ENCODE assay signal across 8 cellular contexts in genomic region chr21:41766883-41767605, GRCh38. TPM values are rescaled to one million over a fixed set of nuclear protein-coding genes. Genes with fewer than 3 reads are reported as not detected.
DNase-seq lines count a peak whose midpoint lies in the region; ATAC-seq and TF ChIP-seq lines count a peak whose summit lies in the region.

Gene RIPK4 (minus strand): TSS chr21:41767052. CDS start chr21:41767041, 11 bp downstream.

- peaks cover 68 to 80% (median 77%) of the 10 kb centered on the region in 3 donors for H3K27me3 ChIP-seq in gastrocnemius medialis

- TF ChIP-seq POLR2A in gastrocnemius medialis (IDR thresholded peaks at IDR 0.05): no peak

- no peaks in the 10 kb centered on the region for H3K36me3 ChIP-seq in gastrocnemius medialis

- H3K27ac ChIP-seq in RWPE1 (peak within 1 kb of the TSS; percentile 95), gastrocnemius medialis (no peak within 1 kb of the TSS)

- TF ChIP-seq CTCF in RWPE1 (conservative IDR thresholded peaks at IDR 0.05; ENCODE audit: low read depth): no peak
- TF ChIP-seq CTCF in gastrocnemius medialis (IDR thresholded peaks at IDR 0.05 in 4 of 5, conservative IDR thresholded peaks at IDR 0.05 in 1 of 5): no peak

- peaks cover 15 to 16% of the 10 kb centered on the region in 2 donors for H3K4me1 ChIP-seq in gastrocnemius medialis

- DNase-seq in COLO829 (ENCODE audit: low spot score) (peak; percentile 91), RWPE1 (ENCODE audit: low spot score) (peak; percentile 90), gastrocnemius medialis (no peak)
- peak; percentile 38 to 59 for DNase-seq in stimulated activated CD4-positive, alpha-beta T cell treated with anti-CD3 and anti-CD28 coated beads, Interleukin-15, amount 100 ng/mL, for 48 hours (ENCODE audit: low read depth in 2 of 2)

- peaks cover 43% of the 10 kb centered on the region for H3K27me3 Mint-ChIP-seq in activated naive CD4-positive, alpha-beta T cell treated with anti-CD3 and anti-CD28 coated beads, Interleukin-2, amount 50 U/mL, for 24 hours

- POLR2A ChIA-PET in RWPE1 (lab: Yijun Ruan, JAX; ENCODE audit: low non-redundant PET): no interaction called here

- in situ Hi-C loops in gastrocnemius medialis (cut with MboI; ENCODE audit: low sequenced_read_pairs in 4 of 4): loop anchor here in 1 of 4 donors (25.0 kb wide), 1 partner anchor 105 kb away; no protein-coding TSS in a partner anchor

- intact Hi-C loops in gastrocnemius medialis (cut with DNase I; ENCODE audit: low total_unique reads): no loop called here

- no peaks in the 10 kb centered on the region for H3K9me3 Mint-ChIP-seq in activated naive CD4-positive, alpha-beta T cell treated with anti-CD3 and anti-CD28 coated beads, Interleukin-2, amount 50 U/mL, for 24 hours

- H3K4me1 Mint-ChIP-seq in activated naive CD4-positive, alpha-beta T cell treated with anti-CD3 and anti-CD28 coated beads, Interleukin-2, amount 50 U/mL, for 24 hours: peaks cover 22% of the 10 kb centered on the region

- H3K4me3 ChIP-seq in iPS-11a (ENCODE audit: low read depth, low read length): peak within 1 kb of the TSS; percentile 50
- peak within 1 kb of the TSS in 1 of 4 donors; percentile 21 for H3K4me3 ChIP-seq in gastrocnemius medialis

- CTCF ChIA-PET in RWPE1 (lab: Yijun Ruan, JAX): interaction anchor here (1.2 to 7.1 kb wide), 3 partner anchors 11 to 155 kb away, joined by 4 to 41 read pairs (median 11); no protein-coding TSS in a partner anchor

- peak within 1 kb of the TSS; percentile 31 for H3K27ac Mint-ChIP-seq in activated naive CD4-positive, alpha-beta T cell treated with anti-CD3 and anti-CD28 coated beads, Interleukin-2, amount 50 U/mL, for 24 hours

- peak within 1 kb of the TSS; percentile 86 for H3K4me3 Mint-ChIP-seq in activated naive CD4-positive, alpha-beta T cell treated with anti-CD3 and anti-CD28 coated beads, Interleukin-2, amount 50 U/mL, for 24 hours

- ATAC-seq in HG03175 (IDR thresholded peaks at IDR 0.05; ENCODE audit: unreplicated experiment) (peak; percentile 41), gastrocnemius medialis (no peak), HG02970 (IDR thresholded peaks at IDR 0.05; ENCODE audit: low FRiP score, unreplicated experiment) (no peak)

- no peaks in the 10 kb centered on the region for H3K36me3 Mint-ChIP-seq in activated naive CD4-positive, alpha-beta T cell treated with anti-CD3 and anti-CD28 coated beads, Interleukin-2, amount 50 U/mL, for 24 hours

- no peaks in the 10 kb centered on the region for H3K9me3 ChIP-seq in gastrocnemius medialis

RNA-seq across cellular contexts. Expression of gene RIPK4, which starts in this region (rescaled TPM):
- under 1 TPM in 2 of 4 donors, not detected in 2; 0.04 to 0.07 TPM for total RNA-seq in gastrocnemius medialis

Comparison
In these comparisons a context has a peak if more than half of its experiments do, and no peak if none do; other contexts are left out.
1. DNase-seq: peak in COLO829 (single experiment), RWPE1 (single experiment) and stimulated activated CD4-positive, alpha-beta T cell treated with anti-CD3 and anti-CD28 coated beads, Interleukin-15, amount 100 ng/mL, for 48 hours (2 of 2); none in gastrocnemius medialis (0 of 2).